In genomic region chr2:101351207-101351606, GRCh38 we compare ENCODE assay signal across 28 cellular contexts. TPM values are rescaled to one million over a fixed set of nuclear protein-coding genes. Genes with fewer than 3 reads are reported as not detected.
"Had no signal": no experiment of that assay in that cellular context is flagged by ENCODE, and none has a peak within 500 bp of the region (broad histone marks: within the 10 kb centered on the region; RNA-seq: fewer than 3 reads in every experiment).

No MANE protein-coding gene starts in this region.

- H3K4me3 ChIP-seq: coronary artery, lung, mucosa of descending colon, right atrium auricular region, smooth muscle cell, stomach, thoracic aorta, tibial nerve, upper lobe of left lung had no signal

- H3K4me1 ChIP-seq: parathyroid adenoma, right atrium auricular region, stomach, tibial nerve, upper lobe of left lung had no signal

- H3K9ac ChIP-seq: parathyroid adenoma had no signal

- ATAC-seq: left lobe of liver; mucosa of descending colon; natural killer cell treated with Interleukin-12 subunit alpha and Interleukin-12 subunit beta and Interleukin-15 and Interleukin-18, amount 100 ng/mL, for 72 hours; sciatic nerve; stimulated activated effector memory CD8-positive, alpha-beta T cell treated with anti-CD3 and anti-CD28 coated beads, Interleukin-12 subunit alpha, Interleukin-12 subunit beta, amount 100 ng/mL, for 72 hours had no signal

- H3K4me2 ChIP-seq: smooth muscle cell had no signal

- H3K4me1 Mint-ChIP-seq: naive B cell; stimulated activated effector memory CD8-positive, alpha-beta T cell treated with anti-CD3 and anti-CD28 coated beads, Interleukin-12 subunit alpha, Interleukin-12 subunit beta, amount 100 ng/mL, for 72 hours had no signal

- H3K27ac Mint-ChIP-seq: memory B cell; mesothelial cell of epicardium; naive B cell; natural killer cell treated with Interleukin-12 subunit alpha and Interleukin-12 subunit beta and Interleukin-15 and Interleukin-18, amount 100 ng/mL, for 72 hours; progenitor cell of endocrine pancreas; stimulated activated effector memory CD8-positive, alpha-beta T cell treated with anti-CD3 and anti-CD28 coated beads, Interleukin-12 subunit alpha, Interleukin-12 subunit beta, amount 100 ng/mL, for 72 hours had no signal

- H3K9me3 Mint-ChIP-seq: memory B cell; mesothelial cell of epicardium; naive B cell; natural killer cell treated with Interleukin-12 subunit alpha and Interleukin-12 subunit beta and Interleukin-15 and Interleukin-18, amount 100 ng/mL, for 72 hours; neural crest cell; stimulated activated effector memory CD8-positive, alpha-beta T cell treated with anti-CD3 and anti-CD28 coated beads, Interleukin-12 subunit alpha, Interleukin-12 subunit beta, amount 100 ng/mL, for 72 hours had no signal

- H3K4me3 Mint-ChIP-seq: memory B cell; mesothelial cell of epicardium; naive B cell; natural killer cell treated with Interleukin-12 subunit alpha and Interleukin-12 subunit beta and Interleukin-15 and Interleukin-18, amount 100 ng/mL, for 72 hours; neural crest cell; stimulated activated effector memory CD8-positive, alpha-beta T cell treated with anti-CD3 and anti-CD28 coated beads, Interleukin-12 subunit alpha, Interleukin-12 subunit beta, amount 100 ng/mL, for 72 hours had no signal

- H3K27me3 Mint-ChIP-seq: natural killer cell treated with Interleukin-12 subunit alpha and Interleukin-12 subunit beta and Interleukin-15 and Interleukin-18, amount 100 ng/mL, for 72 hours had no signal

- DNase-seq: dermis blood vessel endothelial cell; mucosa of descending colon; naive B cell; stimulated activated CD4-positive, alpha-beta T cell treated with anti-CD3 and anti-CD28 coated beads, Interleukin-12 subunit alpha, Interleukin-12 subunit beta, amount 100 ng/mL, for 4 hours; stimulated activated CD4-positive, alpha-beta T cell treated with anti-CD3 and anti-CD28 coated beads, Interleukin-1b, Interleukin-23, amount 100 ng/mL, for 48 hours; stimulated activated CD4-positive, alpha-beta T cell treated with anti-CD3 and anti-CD28 coated beads, Interleukin-4, amount 100 ng/mL, for 1 hour; stimulated activated naive CD4-positive, alpha-beta T cell treated with Interleukin-2 at 50 U/mL for 16 hours; stomach; upper lobe of left lung had no signal

- H3K9me3 ChIP-seq: mucosa of descending colon, right atrium auricular region, stomach, thoracic aorta, tibial nerve, upper lobe of left lung had no signal

- H3K27ac ChIP-seq: coronary artery, parathyroid adenoma, right atrium auricular region, stomach, thoracic aorta, tibial nerve, upper lobe of left lung had no signal

- H3K36me3 Mint-ChIP-seq: memory B cell; mesothelial cell of epicardium; naive B cell; natural killer cell treated with Interleukin-12 subunit alpha and Interleukin-12 subunit beta and Interleukin-15 and Interleukin-18, amount 100 ng/mL, for 72 hours; stimulated activated effector memory CD8-positive, alpha-beta T cell treated with anti-CD3 and anti-CD28 coated beads, Interleukin-12 subunit alpha, Interleukin-12 subunit beta, amount 100 ng/mL, for 72 hours had no signal

- H3K27me3 ChIP-seq: right atrium auricular region, stomach, tibial nerve, upper lobe of left lung had no signal

- H3K36me3 ChIP-seq: right atrium auricular region, stomach, thoracic aorta, tibial nerve, upper lobe of left lung had no signal

- H2AFZ ChIP-seq: parathyroid adenoma had no signal

RNA-seq across cellular contexts. Expression of gene CREG2, which starts 36.1 kb away (rescaled TPM):
- total RNA-seq: chondrocyte; fibroblast of villous mesenchyme; left lobe of liver; natural killer cell treated with Interleukin-12 subunit alpha and Interleukin-12 subunit beta and Interleukin-15 and Interleukin-18, amount 100 ng/mL, for 72 hours; sciatic nerve; subcutaneous adipose tissue; thoracic aorta; tibial nerve had no signal
- polyA plus RNA-seq: liver had no signal
